Comparison of ENCODE assay signal across 1 cellular context in genomic region chr1:32013386-32014198, GRCh38.
TF ChIP-seq lines count a peak whose summit lies in the region.

A gene with protein sequence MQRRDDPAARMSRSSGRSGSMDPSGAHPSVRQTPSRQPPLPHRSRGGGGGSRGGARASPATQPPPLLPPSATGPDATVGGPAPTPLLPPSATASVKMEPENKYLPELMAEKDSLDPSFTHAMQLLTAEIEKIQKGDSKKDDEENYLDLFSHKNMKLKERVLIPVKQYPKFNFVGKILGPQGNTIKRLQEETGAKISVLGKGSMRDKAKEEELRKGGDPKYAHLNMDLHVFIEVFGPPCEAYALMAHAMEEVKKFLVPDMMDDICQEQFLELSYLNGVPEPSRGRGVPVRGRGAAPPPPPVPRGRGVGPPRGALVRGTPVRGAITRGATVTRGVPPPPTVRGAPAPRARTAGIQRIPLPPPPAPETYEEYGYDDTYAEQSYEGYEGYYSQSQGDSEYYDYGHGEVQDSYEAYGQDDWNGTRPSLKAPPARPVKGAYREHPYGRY (plus strand): TSS chr1:32013868. CDS start chr1:32013996, 128 bp downstream.

TF ChIP-seq in HepG2, 621 proteins besides CTCF, POLR2A, EP300 and RAD21 (continued from another document and continues in another):
- TF ChIP-seq, protein P1, sequence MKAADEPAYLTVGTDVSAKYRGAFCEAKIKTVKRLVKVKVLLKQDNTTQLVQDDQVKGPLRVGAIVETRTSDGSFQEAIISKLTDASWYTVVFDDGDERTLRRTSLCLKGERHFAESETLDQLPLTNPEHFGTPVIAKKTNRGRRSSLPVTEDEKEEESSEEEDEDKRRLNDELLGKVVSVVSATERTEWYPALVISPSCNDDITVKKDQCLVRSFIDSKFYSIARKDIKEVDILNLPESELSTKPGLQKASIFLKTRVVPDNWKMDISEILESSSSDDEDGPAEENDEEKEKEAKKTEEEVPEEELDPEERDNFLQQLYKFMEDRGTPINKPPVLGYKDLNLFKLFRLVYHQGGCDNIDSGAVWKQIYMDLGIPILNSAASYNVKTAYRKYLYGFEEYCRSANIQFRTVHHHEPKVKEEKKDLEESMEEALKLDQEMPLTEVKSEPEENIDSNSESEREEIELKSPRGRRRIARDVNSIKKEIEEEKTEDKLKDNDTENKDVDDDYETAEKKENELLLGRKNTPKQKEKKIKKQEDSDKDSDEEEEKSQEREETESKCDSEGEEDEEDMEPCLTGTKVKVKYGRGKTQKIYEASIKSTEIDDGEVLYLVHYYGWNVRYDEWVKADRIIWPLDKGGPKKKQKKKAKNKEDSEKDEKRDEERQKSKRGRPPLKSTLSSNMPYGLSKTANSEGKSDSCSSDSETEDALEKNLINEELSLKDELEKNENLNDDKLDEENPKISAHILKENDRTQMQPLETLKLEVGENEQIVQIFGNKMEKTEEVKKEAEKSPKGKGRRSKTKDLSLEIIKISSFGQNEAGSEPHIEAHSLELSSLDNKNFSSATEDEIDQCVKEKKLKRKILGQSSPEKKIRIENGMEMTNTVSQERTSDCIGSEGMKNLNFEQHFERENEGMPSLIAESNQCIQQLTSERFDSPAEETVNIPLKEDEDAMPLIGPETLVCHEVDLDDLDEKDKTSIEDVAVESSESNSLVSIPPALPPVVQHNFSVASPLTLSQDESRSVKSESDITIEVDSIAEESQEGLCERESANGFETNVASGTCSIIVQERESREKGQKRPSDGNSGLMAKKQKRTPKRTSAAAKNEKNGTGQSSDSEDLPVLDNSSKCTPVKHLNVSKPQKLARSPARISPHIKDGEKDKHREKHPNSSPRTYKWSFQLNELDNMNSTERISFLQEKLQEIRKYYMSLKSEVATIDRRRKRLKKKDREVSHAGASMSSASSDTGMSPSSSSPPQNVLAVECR (CRISPR knock-in tag; IDR thresholded peaks at IDR 0.05; ENCODE audit: borderline replicate concordance), result peak; percentile 76; the same call in 1 of the 2 replicates
- no peak for TF ChIP-seq PAX8 (CRISPR knock-in tag; IDR thresholded peaks at IDR 0.05; ENCODE audit: borderline replicate concordance)
- TF ChIP-seq, protein P2, sequence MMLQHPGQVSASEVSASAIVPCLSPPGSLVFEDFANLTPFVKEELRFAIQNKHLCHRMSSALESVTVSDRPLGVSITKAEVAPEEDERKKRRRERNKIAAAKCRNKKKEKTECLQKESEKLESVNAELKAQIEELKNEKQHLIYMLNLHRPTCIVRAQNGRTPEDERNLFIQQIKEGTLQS (CRISPR knock-in tag; IDR thresholded peaks at IDR 0.05), result no peak
- TF ChIP-seq, protein P3, sequence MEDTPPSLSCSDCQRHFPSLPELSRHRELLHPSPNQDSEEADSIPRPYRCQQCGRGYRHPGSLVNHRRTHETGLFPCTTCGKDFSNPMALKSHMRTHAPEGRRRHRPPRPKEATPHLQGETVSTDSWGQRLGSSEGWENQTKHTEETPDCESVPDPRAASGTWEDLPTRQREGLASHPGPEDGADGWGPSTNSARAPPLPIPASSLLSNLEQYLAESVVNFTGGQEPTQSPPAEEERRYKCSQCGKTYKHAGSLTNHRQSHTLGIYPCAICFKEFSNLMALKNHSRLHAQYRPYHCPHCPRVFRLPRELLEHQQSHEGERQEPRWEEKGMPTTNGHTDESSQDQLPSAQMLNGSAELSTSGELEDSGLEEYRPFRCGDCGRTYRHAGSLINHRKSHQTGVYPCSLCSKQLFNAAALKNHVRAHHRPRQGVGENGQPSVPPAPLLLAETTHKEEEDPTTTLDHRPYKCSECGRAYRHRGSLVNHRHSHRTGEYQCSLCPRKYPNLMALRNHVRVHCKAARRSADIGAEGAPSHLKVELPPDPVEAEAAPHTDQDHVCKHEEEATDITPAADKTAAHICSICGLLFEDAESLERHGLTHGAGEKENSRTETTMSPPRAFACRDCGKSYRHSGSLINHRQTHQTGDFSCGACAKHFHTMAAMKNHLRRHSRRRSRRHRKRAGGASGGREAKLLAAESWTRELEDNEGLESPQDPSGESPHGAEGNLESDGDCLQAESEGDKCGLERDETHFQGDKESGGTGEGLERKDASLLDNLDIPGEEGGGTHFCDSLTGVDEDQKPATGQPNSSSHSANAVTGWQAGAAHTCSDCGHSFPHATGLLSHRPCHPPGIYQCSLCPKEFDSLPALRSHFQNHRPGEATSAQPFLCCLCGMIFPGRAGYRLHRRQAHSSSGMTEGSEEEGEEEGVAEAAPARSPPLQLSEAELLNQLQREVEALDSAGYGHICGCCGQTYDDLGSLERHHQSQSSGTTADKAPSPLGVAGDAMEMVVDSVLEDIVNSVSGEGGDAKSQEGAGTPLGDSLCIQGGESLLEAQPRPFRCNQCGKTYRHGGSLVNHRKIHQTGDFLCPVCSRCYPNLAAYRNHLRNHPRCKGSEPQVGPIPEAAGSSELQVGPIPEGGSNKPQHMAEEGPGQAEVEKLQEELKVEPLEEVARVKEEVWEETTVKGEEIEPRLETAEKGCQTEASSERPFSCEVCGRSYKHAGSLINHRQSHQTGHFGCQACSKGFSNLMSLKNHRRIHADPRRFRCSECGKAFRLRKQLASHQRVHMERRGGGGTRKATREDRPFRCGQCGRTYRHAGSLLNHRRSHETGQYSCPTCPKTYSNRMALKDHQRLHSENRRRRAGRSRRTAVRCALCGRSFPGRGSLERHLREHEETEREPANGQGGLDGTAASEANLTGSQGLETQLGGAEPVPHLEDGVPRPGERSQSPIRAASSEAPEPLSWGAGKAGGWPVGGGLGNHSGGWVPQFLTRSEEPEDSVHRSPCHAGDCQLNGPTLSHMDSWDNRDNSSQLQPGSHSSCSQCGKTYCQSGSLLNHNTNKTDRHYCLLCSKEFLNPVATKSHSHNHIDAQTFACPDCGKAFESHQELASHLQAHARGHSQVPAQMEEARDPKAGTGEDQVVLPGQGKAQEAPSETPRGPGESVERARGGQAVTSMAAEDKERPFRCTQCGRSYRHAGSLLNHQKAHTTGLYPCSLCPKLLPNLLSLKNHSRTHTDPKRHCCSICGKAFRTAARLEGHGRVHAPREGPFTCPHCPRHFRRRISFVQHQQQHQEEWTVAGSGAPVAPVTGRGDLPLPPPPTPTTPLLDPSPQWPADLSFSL (CRISPR knock-in tag; IDR thresholded peaks at IDR 0.05), result no peak
- no peak for TF ChIP-seq ZNF563 (CRISPR knock-in tag; IDR thresholded peaks at IDR 0.05)
- peak; percentile 92 for TF ChIP-seq NRL (CRISPR knock-in tag; IDR thresholded peaks at IDR 0.05; ENCODE audit: borderline replicate concordance)
- TF ChIP-seq TBL1XR1 (IDR thresholded peaks at IDR 0.05; ENCODE audit: borderline replicate concordance, low read length, partially characterized antibody), result peak; percentile 46
- no peak for TF ChIP-seq CEBPZ (IDR thresholded peaks at IDR 0.05; ENCODE audit: low read length)
- TF ChIP-seq, protein P4, sequence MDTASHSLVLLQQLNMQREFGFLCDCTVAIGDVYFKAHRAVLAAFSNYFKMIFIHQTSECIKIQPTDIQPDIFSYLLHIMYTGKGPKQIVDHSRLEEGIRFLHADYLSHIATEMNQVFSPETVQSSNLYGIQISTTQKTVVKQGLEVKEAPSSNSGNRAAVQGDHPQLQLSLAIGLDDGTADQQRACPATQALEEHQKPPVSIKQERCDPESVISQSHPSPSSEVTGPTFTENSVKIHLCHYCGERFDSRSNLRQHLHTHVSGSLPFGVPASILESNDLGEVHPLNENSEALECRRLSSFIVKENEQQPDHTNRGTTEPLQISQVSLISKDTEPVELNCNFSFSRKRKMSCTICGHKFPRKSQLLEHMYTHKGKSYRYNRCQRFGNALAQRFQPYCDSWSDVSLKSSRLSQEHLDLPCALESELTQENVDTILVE (CRISPR knock-in tag; IDR thresholded peaks at IDR 0.05), result peak; percentile 74
- TF ChIP-seq, protein P5, sequence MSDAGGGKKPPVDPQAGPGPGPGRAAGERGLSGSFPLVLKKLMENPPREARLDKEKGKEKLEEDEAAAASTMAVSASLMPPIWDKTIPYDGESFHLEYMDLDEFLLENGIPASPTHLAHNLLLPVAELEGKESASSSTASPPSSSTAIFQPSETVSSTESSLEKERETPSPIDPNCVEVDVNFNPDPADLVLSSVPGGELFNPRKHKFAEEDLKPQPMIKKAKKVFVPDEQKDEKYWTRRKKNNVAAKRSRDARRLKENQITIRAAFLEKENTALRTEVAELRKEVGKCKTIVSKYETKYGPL (CRISPR knock-in tag; IDR thresholded peaks at IDR 0.05), result 0 out of 2 replicates have a peak, but pooled peaks have one; percentile 11
- no peak; the same call in 1 of the 2 replicates for TF ChIP-seq ATF2 (CRISPR knock-in tag; IDR thresholded peaks at IDR 0.05)
- TF ChIP-seq, protein P6, sequence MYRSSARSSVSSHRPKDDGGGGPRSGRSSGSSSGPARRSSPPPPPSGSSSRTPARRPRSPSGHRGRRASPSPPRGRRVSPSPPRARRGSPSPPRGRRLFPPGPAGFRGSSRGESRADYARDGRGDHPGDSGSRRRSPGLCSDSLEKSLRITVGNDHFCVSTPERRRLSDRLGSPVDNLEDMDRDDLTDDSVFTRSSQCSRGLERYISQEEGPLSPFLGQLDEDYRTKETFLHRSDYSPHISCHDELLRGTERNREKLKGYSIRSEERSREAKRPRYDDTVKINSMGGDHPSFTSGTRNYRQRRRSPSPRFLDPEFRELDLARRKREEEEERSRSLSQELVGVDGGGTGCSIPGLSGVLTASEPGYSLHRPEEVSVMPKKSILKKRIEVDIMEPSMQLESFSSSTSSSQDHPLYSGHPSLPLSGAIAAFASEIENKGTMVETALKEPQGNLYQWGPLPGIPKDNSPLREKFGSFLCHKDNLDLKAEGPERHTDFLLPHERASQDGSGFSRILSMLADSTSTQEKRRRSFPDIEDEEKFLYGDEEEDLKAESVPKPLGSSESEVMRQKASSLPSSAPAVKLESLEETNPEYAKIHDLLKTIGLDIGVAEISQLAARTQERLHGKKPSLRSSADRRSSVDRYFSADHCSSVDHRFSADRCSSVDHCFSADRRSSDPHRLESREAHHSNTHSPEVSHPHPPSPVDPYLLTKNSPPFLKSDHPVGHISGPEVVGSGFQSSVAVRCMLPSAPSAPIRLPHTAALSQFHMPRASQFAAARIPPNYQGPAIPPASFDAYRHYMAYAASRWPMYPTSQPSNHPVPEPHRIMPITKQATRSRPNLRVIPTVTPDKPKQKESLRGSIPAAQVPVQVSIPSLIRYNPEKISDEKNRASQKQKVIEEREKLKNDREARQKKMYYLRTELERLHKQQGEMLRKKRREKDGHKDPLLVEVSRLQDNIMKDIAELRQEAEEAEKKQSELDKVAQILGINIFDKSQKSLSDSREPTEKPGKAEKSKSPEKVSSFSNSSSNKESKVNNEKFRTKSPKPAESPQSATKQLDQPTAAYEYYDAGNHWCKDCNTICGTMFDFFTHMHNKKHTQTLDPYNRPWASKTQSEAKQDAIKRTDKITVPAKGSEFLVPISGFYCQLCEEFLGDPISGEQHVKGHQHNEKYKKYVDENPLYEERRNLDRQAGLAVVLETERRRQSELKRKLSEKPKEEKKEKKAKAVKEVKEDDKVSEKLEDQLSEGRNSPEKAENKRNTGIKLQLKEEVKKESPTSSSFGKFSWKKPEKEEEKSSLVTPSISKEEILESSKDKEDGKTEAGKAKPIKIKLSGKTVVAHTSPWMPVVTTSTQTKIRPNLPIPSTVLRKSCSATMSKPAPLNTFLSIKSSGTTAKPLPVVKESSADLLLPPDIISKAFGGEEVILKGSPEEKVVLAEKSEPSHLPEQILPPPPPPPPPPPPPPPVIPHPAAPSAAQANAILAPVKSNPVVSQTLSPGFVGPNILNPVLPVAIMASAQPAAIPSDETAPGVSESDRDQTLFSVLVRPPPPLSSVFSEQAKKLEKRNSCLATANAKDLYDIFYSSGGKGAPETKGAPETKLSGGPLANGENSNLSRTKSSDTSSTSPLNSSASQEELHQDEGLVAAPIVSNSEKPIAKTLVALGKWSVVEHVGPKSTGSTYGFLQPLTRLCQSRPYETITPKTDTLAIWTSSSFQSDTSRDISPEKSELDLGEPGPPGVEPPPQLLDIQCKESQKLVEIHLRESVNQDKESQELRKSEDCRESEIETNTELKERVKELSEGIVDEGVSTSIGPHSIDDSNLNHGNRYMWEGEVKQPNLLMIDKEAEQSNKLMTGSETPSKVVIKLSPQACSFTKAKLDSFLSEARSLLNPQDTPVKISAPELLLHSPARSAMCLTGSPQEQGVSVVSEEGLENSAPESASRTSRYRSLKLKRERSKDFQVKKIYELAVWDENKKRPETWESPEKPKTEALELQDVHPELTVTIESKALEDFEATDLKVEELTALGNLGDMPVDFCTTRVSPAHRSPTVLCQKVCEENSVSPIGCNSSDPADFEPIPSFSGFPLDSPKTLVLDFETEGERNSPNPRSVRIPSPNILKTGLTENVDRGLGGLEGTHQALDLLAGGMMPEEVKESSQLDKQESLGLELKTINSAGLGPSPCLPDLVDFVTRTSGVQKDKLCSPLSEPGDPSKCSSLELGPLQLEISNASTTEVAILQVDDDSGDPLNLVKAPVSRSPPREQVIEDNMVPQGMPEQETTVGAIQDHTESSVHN (CRISPR knock-in tag; IDR thresholded peaks at IDR 0.05), result 0 out of 2 replicates have a peak, but pooled peaks have one; percentile 58
- TF ChIP-seq ONECUT2 (CRISPR knock-in tag; IDR thresholded peaks at IDR 0.05), result no peak
- no peak for TF ChIP-seq ZNF232 (CRISPR knock-in tag; IDR thresholded peaks at IDR 0.05; ENCODE audit: borderline replicate concordance)
- no peak for TF ChIP-seq ZBTB3 (CRISPR knock-in tag; IDR thresholded peaks at IDR 0.05; ENCODE audit: borderline replicate concordance, low read depth)
- TF ChIP-seq RFX1 (IDR thresholded peaks at IDR 0.05), result no peak
- TF ChIP-seq SATB2 (CRISPR knock-in tag; IDR thresholded peaks at IDR 0.05), result peak; percentile 73; the same call in 1 of the 2 replicates
- no peak for TF ChIP-seq CBX2 (IDR thresholded peaks at IDR 0.05; ENCODE audit: low read depth, low read length)
- no peak for TF ChIP-seq CBX2 (CRISPR knock-in tag; IDR thresholded peaks at IDR 0.05; ENCODE audit: low read depth)
- no peak for TF ChIP-seq KDM3A (CRISPR knock-in tag; IDR thresholded peaks at IDR 0.05; ENCODE audit: low read depth)
